In the genomic region with DNA sequence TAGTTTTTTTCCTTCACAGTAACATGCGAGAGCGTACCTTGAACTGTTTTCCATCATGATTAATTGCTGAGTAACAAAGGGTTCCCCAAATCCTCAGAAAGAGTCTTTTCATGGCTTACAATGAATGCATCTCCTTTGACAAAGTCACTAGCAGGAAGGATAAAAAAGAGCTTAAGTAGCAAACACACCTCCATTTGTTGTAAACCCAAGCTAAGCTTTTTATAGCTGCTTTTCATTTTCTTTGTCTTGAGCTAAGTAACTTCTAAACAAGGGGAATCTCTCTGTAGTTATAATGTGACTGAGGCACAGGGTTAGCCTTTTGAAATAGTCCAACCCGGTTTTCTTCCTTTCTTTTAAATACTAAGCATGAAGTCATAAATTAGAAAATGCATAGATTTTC, we compare ENCODE assay signal across 25 cellular contexts.
"Had no signal": no experiment of that assay in that cellular context is flagged by ENCODE, and none has a peak within 500 bp of the region (broad histone marks: within the 10 kb centered on the region; RNA-seq: fewer than 3 reads in every experiment).

No MANE protein-coding gene starts in this region.

- H3K27me3 Mint-ChIP-seq: activated B cell treated with CpG ODN at 0.5 μM for 24 hours; activated CD4-positive, alpha-beta T cell treated with anti-CD3 and anti-CD28 coated beads, Interleukin-2, amount 10 ng/mL, durations not matched to agents 24 days and 14 days; activated CD8-positive, alpha-beta memory T cell treated with anti-CD3 and anti-CD28 coated beads, Interleukin-2, amount 10 ng/mL, durations not matched to agents 7 days and 5 days; activated T-cell treated with anti-CD3 and anti-CD28 coated beads, Interleukin-2, amount 50 U/mL, for 24 hours; brain; central memory CD8-positive, alpha-beta T cell had no signal

- H3K9me3 ChIP-seq: Peyer's patch, SJCRH30, SK-N-SH had no signal

- DNase-seq: activated B cell treated with CpG ODN at 0.5 μM for 24 hours; activated CD4-positive, alpha-beta T cell treated with anti-CD3 and anti-CD28 coated beads for 1 hour; activated CD4-positive, alpha-beta T cell treated with anti-CD3 and anti-CD28 coated beads, Interleukin-2, amount 10 ng/mL, durations not matched to agents 24 days and 14 days; activated CD4-positive, alpha-beta T cell treated with anti-CD3 and anti-CD28 coated beads, Interleukin-2, amount 50 U/mL, for 48 hours; activated CD8-positive, alpha-beta memory T cell treated with anti-CD3 and anti-CD28 coated beads, Interleukin-2, amount 10 ng/mL, durations not matched to agents 7 days and 5 days; activated effector memory CD4-positive, alpha-beta T cell treated with anti-CD3 and anti-CD28 coated beads, Interleukin-2, amount 50 U/mL, for 16 hours; activated naive CD4-positive, alpha-beta T cell treated with anti-CD3 and anti-CD28 coated beads for 36 hours; activated T-cell treated with anti-CD3 and anti-CD28 coated beads, Interleukin-2, amount 50 U/mL, for 24 hours; amygdala; KG1; NCI-H1048; NCI-H1694; NCI-H2029 treated with DMSO at 0.1 percent for 48 hours; NCI-H446; NCI-H524 treated with DMSO at 0.1 percent for 48 hours; NCI-H774; NK-92 treated with Interleukin-12 subunit alpha and Interleukin-12 subunit beta, amount 100 ng/mL, for 24 hours; Peyer's patch; Right ventricle myocardium superior; SJCRH30; SK-N-SH had no signal

- H3K4me1 Mint-ChIP-seq: activated B cell treated with CpG ODN at 0.5 μM for 24 hours; activated CD4-positive, alpha-beta T cell treated with anti-CD3 and anti-CD28 coated beads, Interleukin-2, amount 10 ng/mL, durations not matched to agents 24 days and 14 days; activated CD8-positive, alpha-beta memory T cell treated with anti-CD3 and anti-CD28 coated beads, Interleukin-2, amount 10 ng/mL, durations not matched to agents 7 days and 5 days; central memory CD8-positive, alpha-beta T cell had no signal

- H3K36me3 ChIP-seq: Peyer's patch, SJCRH30 had no signal

- H3K9me3 Mint-ChIP-seq: activated B cell treated with CpG ODN at 0.5 μM for 24 hours; activated CD4-positive, alpha-beta T cell treated with anti-CD3 and anti-CD28 coated beads, Interleukin-2, amount 10 ng/mL, durations not matched to agents 24 days and 14 days; activated T-cell treated with anti-CD3 and anti-CD28 coated beads, Interleukin-2, amount 50 U/mL, for 24 hours; T-helper 2 cell treated with Interferon-gamma antibody and Interleukin-4, amounts not matched to agents 5 μg/mL and 100 μg/mL, for 36 hours had no signal

- H3K36me3 Mint-ChIP-seq: activated CD8-positive, alpha-beta memory T cell treated with anti-CD3 and anti-CD28 coated beads, Interleukin-2, amount 10 ng/mL, durations not matched to agents 7 days and 5 days; activated naive CD8-positive, alpha-beta T cell; brain had no signal

- ATAC-seq: activated CD8-positive, alpha-beta memory T cell treated with anti-CD3 and anti-CD28 coated beads, Interleukin-2, amount 10 ng/mL, durations not matched to agents 7 days and 5 days had no signal

- H3K9ac ChIP-seq: SK-N-SH had no signal

- H3K27me3 ChIP-seq: Peyer's patch, SJCRH30 had no signal

- H3K4me3 Mint-ChIP-seq: activated B cell treated with CpG ODN at 0.5 μM for 24 hours; activated CD4-positive, alpha-beta T cell treated with anti-CD3 and anti-CD28 coated beads, Interleukin-2, amount 10 ng/mL, durations not matched to agents 24 days and 14 days; activated CD8-positive, alpha-beta memory T cell treated with anti-CD3 and anti-CD28 coated beads, Interleukin-2, amount 10 ng/mL, durations not matched to agents 7 days and 5 days; activated naive CD4-positive, alpha-beta T cell treated with anti-CD3 and anti-CD28 coated beads for 36 hours; activated naive CD8-positive, alpha-beta T cell; activated T-cell treated with anti-CD3 and anti-CD28 coated beads, Interleukin-2, amount 50 U/mL, for 24 hours; brain; central memory CD8-positive, alpha-beta T cell; T-helper 2 cell treated with Interferon-gamma antibody and Interleukin-4, amounts not matched to agents 5 μg/mL and 100 μg/mL, for 36 hours had no signal

- H3K4me1 ChIP-seq: Peyer's patch, SJCRH30 had no signal

- H3K4me3 ChIP-seq: Peyer's patch, SJCRH30 had no signal
